ENCODE assay signal across 2 cellular contexts in the genomic region with DNA sequence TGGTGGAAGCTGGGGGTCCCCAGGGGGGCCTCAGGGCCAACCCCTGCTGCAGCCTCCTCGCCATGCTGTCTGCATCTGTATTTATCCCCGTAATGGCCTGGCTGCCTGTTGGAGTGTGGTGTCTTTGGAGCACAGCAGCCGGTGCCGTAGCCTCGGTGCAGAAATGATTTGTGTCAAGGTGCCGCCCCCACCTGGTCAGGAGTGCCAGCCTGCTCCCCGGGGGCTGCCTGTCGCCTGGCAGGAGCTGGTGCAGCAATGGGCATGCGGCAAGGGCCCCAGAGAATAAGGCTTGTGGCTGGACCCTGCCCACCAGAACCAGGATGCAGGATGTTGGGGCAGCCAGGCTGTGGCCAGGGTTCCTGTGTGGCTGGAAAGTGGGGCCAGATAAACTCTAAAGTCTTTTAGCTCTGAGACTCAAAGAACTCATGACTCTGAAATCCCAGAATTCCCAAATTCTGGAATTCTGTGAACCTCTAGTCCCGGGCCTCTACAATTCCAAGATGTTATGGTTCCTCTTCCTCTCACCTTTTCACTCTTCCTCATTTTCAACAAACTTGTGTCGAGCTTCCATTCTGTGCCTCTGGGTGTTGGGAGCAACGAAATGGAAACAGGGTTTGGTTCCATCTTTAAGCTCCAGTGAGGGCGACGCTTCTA.
TF ChIP-seq lines count a peak whose summit lies in the region.

No MANE protein-coding gene starts in this region.

TF ChIP-seq in HEK293, 187 proteins besides CTCF, POLR2A, EP300 and RAD21:
- TF ChIP-seq ZNF221 (tag by site-specific recombination; IDR thresholded peaks at IDR 0.05; ENCODE audit: borderline replicate concordance): no peak
- TF ChIP-seq PRDM1 (tag by site-specific recombination; IDR thresholded peaks at IDR 0.05): no peak
- no peak for TF ChIP-seq ZNF416 (tag by site-specific recombination; IDR thresholded peaks at IDR 0.05)
- peak; percentile 51; the same call in 1 of the 2 replicates for TF ChIP-seq ZBTB20 (tag by site-specific recombination; IDR thresholded peaks at IDR 0.05)
- 0 out of 2 replicates have a peak, but pooled peaks have one; percentile 9 for TF ChIP-seq SCRT2 (tag by site-specific recombination; IDR thresholded peaks at IDR 0.05)
TF ChIP-seq in HEK293: peak in this region for 2.

TF ChIP-seq in GM12878, 131 proteins besides CTCF, POLR2A, EP300 and RAD21:
- TF ChIP-seq EED (IDR thresholded peaks at IDR 0.05; ENCODE audit: low read depth) (no peak; the same call in 1 of the 2 replicates), IKZF2 (IDR thresholded peaks at IDR 0.05) (peak; percentile 64 to 79; a peak in 2 of 4 replicates), IKZF1 (conservative IDR thresholded peaks at IDR 0.05) (peak; percentile 78)
TF ChIP-seq in GM12878: peak in this region for 2.
